ENCODE assay signal across 8 cellular contexts in genomic region chr7:37342665-37343471, GRCh38.
DNase-seq lines count a peak whose midpoint lies in the region; ATAC-seq and TF ChIP-seq lines count a peak whose summit lies in the region.

No MANE protein-coding gene starts in this region.

- peaks cover 11 to 30% of the 10 kb centered on the region in 2 donors for H3K36me3 Mint-ChIP-seq in CD4-positive, alpha-beta memory T cell

- peak; percentile 64 for ATAC-seq in GM21367 (IDR thresholded peaks at IDR 0.05; ENCODE audit: unreplicated experiment)

- peak overlapping the region; percentile 92 to 99 (median 96) for H3K4me3 Mint-ChIP-seq in CD4-positive, alpha-beta memory T cell

- peaks cover 90% of the 10 kb centered on the region for H3K4me1 ChIP-seq in CD4-positive, alpha-beta memory T cell (ENCODE audit: insufficient read depth, low read length)

- POLR2A ChIA-PET in CD4-positive, alpha-beta memory T cell (lab: Charles Lee; ENCODE audit: partially characterized antibody) = interaction anchor here (1.0 to 5.3 kb wide), 14 partner anchors 8 to 108 kb away, joined by 3 to 62 read pairs (median 6); partner anchors contain the start of gene ELMO1

- peaks cover 54 to 89% (median 74%) of the 10 kb centered on the region in 4 donors for H3K4me1 Mint-ChIP-seq in CD4-positive, alpha-beta memory T cell

- no peaks in the 10 kb centered on the region for H3K27me3 ChIP-seq in CD4-positive, alpha-beta memory T cell (ENCODE audit: insufficient read depth, low read length)

- peak; percentile 76 for TF ChIP-seq POLR2A in erythroblast (IDR thresholded peaks at IDR 0.05; ENCODE audit: low read length)

- H3K9me3 ChIP-seq in CD4-positive, alpha-beta memory T cell (ENCODE audit: control insufficient read depth in 1 of 2, low read length in 2 of 2) = no peaks in the 10 kb centered on the region

- intact Hi-C loops in CD4-positive, alpha-beta memory T cell (cut with micrococcal nuclease) = loop anchor here (1.0 to 2.0 kb wide), 5 partner anchors 10 to 134 kb away; no protein-coding TSS in a partner anchor

- CTCF ChIA-PET in CD4-positive, alpha-beta memory T cell (lab: Charles Lee; ENCODE audit: partially characterized antibody) = interaction anchor here (0.7 to 6.8 kb wide), 20 partner anchors 9 to 165 kb away, joined by 3 to 64 read pairs (median 4); partner anchors contain the start of gene ELMO1

- peak overlapping the region; percentile 92 to 98 (median 98) for H3K27ac Mint-ChIP-seq in CD4-positive, alpha-beta memory T cell

- DNase-seq in CD4-positive, alpha-beta memory T cell = peak; percentile 75 to 89 (median 79)
- peak in 67 of 76 experiments; percentile 5 to 76 (median 46) for DNase-seq in HUDEP-2 (lab: John Stamatoyannopoulos, UW; ENCODE audit: unreplicated experiment in 76 of 76)
- peak; percentile 36 to 72 for DNase-seq in activated CD4-positive, alpha-beta T cell treated with anti-CD3 and anti-CD28 coated beads, Interleukin-2, amount 50 U/mL, for 24 hours (ENCODE audit: low read depth in 1 of 2, low spot score in 1 of 2)
- peak; percentile 29 to 48 for DNase-seq in erythroblast (lab: John Stamatoyannopoulos, UW)
- peak in 2 of 3 experiments; percentile 44 to 53 for DNase-seq in stimulated activated CD4-positive, alpha-beta T cell treated with anti-CD3 and anti-CD28 coated beads, TNF-alpha, amount 100 ng/mL, for 4 hours (ENCODE audit: low read depth in 3 of 3)
- no peak for DNase-seq in NCI-H2171 treated with DMSO at 0.1 percent for 48 hours (lab: John Stamatoyannopoulos, UW)
- no peak for DNase-seq in NCI-H510A treated with DMSO at 0.1 percent for 48 hours (lab: John Stamatoyannopoulos, UW)

- peak overlapping the region; percentile 39 to 70 for H3K4me3 ChIP-seq in CD4-positive, alpha-beta memory T cell (ENCODE audit: low read length in 2 of 2)

- no peaks in the 10 kb centered on the region for H3K36me3 ChIP-seq in CD4-positive, alpha-beta memory T cell (ENCODE audit: insufficient read depth, low read length)

- H3K9me3 Mint-ChIP-seq in CD4-positive, alpha-beta memory T cell = no peaks in the 10 kb centered on the region

- H3K27ac ChIP-seq in CD4-positive, alpha-beta memory T cell (ENCODE audit: low read depth, low read length) = peak overlapping the region; percentile 75

- H3K27me3 Mint-ChIP-seq in CD4-positive, alpha-beta memory T cell = no peaks in the 10 kb centered on the region

Comparison
In these comparisons a context has a peak if more than half of its experiments do, and no peak if none do; other contexts are left out.
1. DNase-seq: peak in CD4-positive, alpha-beta memory T cell (5 of 5), HUDEP-2 (67 of 76), activated CD4-positive, alpha-beta T cell treated with anti-CD3 and anti-CD28 coated beads, Interleukin-2, amount 50 U/mL, for 24 hours (2 of 2), erythroblast (2 of 2) and stimulated activated CD4-positive, alpha-beta T cell treated with anti-CD3 and anti-CD28 coated beads, TNF-alpha, amount 100 ng/mL, for 4 hours (2 of 3); none in NCI-H2171 treated with DMSO at 0.1 percent for 48 hours (single experiment) and NCI-H510A treated with DMSO at 0.1 percent for 48 hours (single experiment).